ENCODE assay signal across 8 cellular contexts in the genomic region with DNA sequence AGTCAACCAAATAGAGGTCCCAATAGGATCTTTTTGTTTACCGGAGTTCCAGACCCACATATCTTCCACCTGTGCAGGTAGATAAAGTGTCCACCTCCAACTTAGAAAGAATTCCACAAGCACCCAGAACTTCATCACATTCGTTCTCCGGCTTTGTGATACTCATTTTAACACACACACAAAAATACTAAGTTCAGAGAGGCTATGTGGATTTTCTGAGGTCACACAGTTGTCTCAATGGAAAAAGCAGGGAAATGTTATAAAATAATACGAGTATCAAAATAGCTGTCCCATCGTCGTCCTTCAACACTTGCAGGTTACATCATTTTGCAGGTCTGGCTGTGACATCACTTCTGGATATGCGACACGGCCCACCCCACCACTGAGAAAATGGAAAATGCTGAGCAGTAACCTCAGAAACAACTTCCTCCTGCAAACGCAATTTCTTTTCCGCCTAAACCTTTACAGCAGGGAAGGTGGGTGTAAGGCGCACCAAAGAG.
DNase-seq lines count a peak whose midpoint lies in the region; ATAC-seq lines count a peak whose summit lies in the region.

No MANE protein-coding gene starts in this region.

- H3K4me3 Mint-ChIP-seq in CD4-positive, alpha-beta memory T cell: peak overlapping the region; percentile 57 to 78 (median 72)
- H3K4me3 Mint-ChIP-seq in activated CD4-positive, alpha-beta memory T cell treated with anti-CD3 and anti-CD28 coated beads, Interleukin-2, amount 10 ng/mL, durations not matched to agents 7 days and 5 days: peak overlapping the region; percentile 50

- H3K4me2 ChIP-seq in skeletal muscle satellite cell (ENCODE audit: low read length): peak overlapping the region; percentile 93

- peak overlapping the region; percentile 88 for H3K9ac ChIP-seq in skeletal muscle satellite cell (ENCODE audit: low read depth, low read length)

- peaks cover 4% of the 10 kb centered on the region for H3K27me3 ChIP-seq in CD4-positive, alpha-beta memory T cell (ENCODE audit: insufficient read depth, low read length)
- H3K27me3 ChIP-seq in skeletal muscle satellite cell (ENCODE audit: control insufficient read depth, insufficient read depth, low read length): no peaks in the 10 kb centered on the region

- H3K36me3 ChIP-seq in CD4-positive, alpha-beta memory T cell (ENCODE audit: insufficient read depth, low read length): no peaks in the 10 kb centered on the region
- no peaks in the 10 kb centered on the region for H3K36me3 ChIP-seq in skeletal muscle satellite cell (ENCODE audit: insufficient read depth, low read length)

- peaks cover 29% of the 10 kb centered on the region in 2 donors for H3K27me3 Mint-ChIP-seq in CD4-positive, alpha-beta memory T cell
- peaks cover 78% of the 10 kb centered on the region for H3K27me3 Mint-ChIP-seq in activated CD4-positive, alpha-beta memory T cell treated with anti-CD3 and anti-CD28 coated beads, Interleukin-2, amount 10 ng/mL, durations not matched to agents 7 days and 5 days

- peak overlapping the region in 2 of 7 donors; percentile 52 to 65 for H3K27ac Mint-ChIP-seq in CD4-positive, alpha-beta memory T cell
- H3K27ac Mint-ChIP-seq in activated CD4-positive, alpha-beta memory T cell treated with anti-CD3 and anti-CD28 coated beads, Interleukin-2, amount 10 ng/mL, durations not matched to agents 7 days and 5 days: no peak overlapping the region

- POLR2A ChIA-PET in CD4-positive, alpha-beta memory T cell (lab: Charles Lee; ENCODE audit: partially characterized antibody): no interaction called here
- POLR2A ChIA-PET in activated CD4-positive, alpha-beta memory T cell treated with anti-CD3 and anti-CD28 coated beads, Interleukin-2, amount 10 ng/mL, durations not matched to agents 7 days and 5 days (lab: Charles Lee): interaction anchor here (0.8 to 0.9 kb wide), 2 partner anchors 12 to 22 kb away, joined by 3 read pairs; no protein-coding TSS in a partner anchor

- H3K9me3 Mint-ChIP-seq in CD4-positive, alpha-beta memory T cell: peaks cover 0 to 3% (median 0%) of the 10 kb centered on the region in 8 donors
- no peaks in the 10 kb centered on the region for H3K9me3 Mint-ChIP-seq in activated CD4-positive, alpha-beta memory T cell treated with anti-CD3 and anti-CD28 coated beads, Interleukin-2, amount 10 ng/mL, durations not matched to agents 7 days and 5 days

- peak in 1 of 5 donors; percentile 32 for DNase-seq in CD4-positive, alpha-beta memory T cell
- DNase-seq in activated CD4-positive, alpha-beta memory T cell treated with anti-CD3 and anti-CD28 coated beads, Interleukin-2, amount 10 ng/mL, durations not matched to agents 7 days and 5 days: no peak
- DNase-seq in left cardiac atrium (peak; percentile 49), iPS-NIHi11 (ENCODE audit: low spot score) (no peak), SKM-1 (lab: John Stamatoyannopoulos, UW; ENCODE audit: unreplicated experiment) (no peak)

- peak overlapping the region in 1 of 2 donors; percentile 50 for H3K4me3 ChIP-seq in CD4-positive, alpha-beta memory T cell (ENCODE audit: low read length in 2 of 2)
- H3K4me3 ChIP-seq in skeletal muscle satellite cell (ENCODE audit: low read length): peak overlapping the region; percentile 70

- no peaks in the 10 kb centered on the region for H3K36me3 Mint-ChIP-seq in CD4-positive, alpha-beta memory T cell
- H3K36me3 Mint-ChIP-seq in activated CD4-positive, alpha-beta memory T cell treated with anti-CD3 and anti-CD28 coated beads, Interleukin-2, amount 10 ng/mL, durations not matched to agents 7 days and 5 days (ENCODE audit: low read depth): no peaks in the 10 kb centered on the region

- peak; percentile 13 for ATAC-seq in HG02759 (IDR thresholded peaks at IDR 0.05; ENCODE audit: unreplicated experiment)
- ATAC-seq in left cardiac atrium: peak; percentile 5 to 6
- no peak for ATAC-seq in GM18517 (IDR thresholded peaks at IDR 0.05; ENCODE audit: unreplicated experiment)

- H3K27ac ChIP-seq in CD4-positive, alpha-beta memory T cell (ENCODE audit: low read depth, low read length): no peak overlapping the region

- H3K4me1 Mint-ChIP-seq in CD4-positive, alpha-beta memory T cell: peaks cover 12 to 24% (median 17%) of the 10 kb centered on the region in 4 donors
- peaks cover 34% of the 10 kb centered on the region for H3K4me1 Mint-ChIP-seq in activated CD4-positive, alpha-beta memory T cell treated with anti-CD3 and anti-CD28 coated beads, Interleukin-2, amount 10 ng/mL, durations not matched to agents 7 days and 5 days

- no peaks in the 10 kb centered on the region for H3K9me3 ChIP-seq in CD4-positive, alpha-beta memory T cell (ENCODE audit: control insufficient read depth in 1 of 2, low read length in 2 of 2)
- no peaks in the 10 kb centered on the region for H3K9me3 ChIP-seq in skeletal muscle satellite cell (replicated peaks; ENCODE audit: low read length)

- peaks cover 8% of the 10 kb centered on the region for H3K4me1 ChIP-seq in CD4-positive, alpha-beta memory T cell (ENCODE audit: insufficient read depth, low read length)
- H3K4me1 ChIP-seq in skeletal muscle satellite cell (ENCODE audit: control insufficient read depth, insufficient read depth, low read length): peaks cover 44% of the 10 kb centered on the region

- intact Hi-C loops in CD4-positive, alpha-beta memory T cell (cut with micrococcal nuclease): no loop called here
- intact Hi-C loops in left cardiac atrium (cut with DNase I): loop anchor here in 1 of 2 donors (5.0 kb wide), 1 partner anchor 180 kb away; a partner anchor contains a TSS

- CTCF ChIA-PET in CD4-positive, alpha-beta memory T cell (lab: Charles Lee; ENCODE audit: partially characterized antibody): no interaction called here
- CTCF ChIA-PET in activated CD4-positive, alpha-beta memory T cell treated with anti-CD3 and anti-CD28 coated beads, Interleukin-2, amount 10 ng/mL, durations not matched to agents 7 days and 5 days (lab: Charles Lee): interaction anchor here (0.8 to 1.1 kb wide), 3 partner anchors 9 to 70 kb away, joined by 3 to 4 read pairs (median 3); no protein-coding TSS in a partner anchor
